16 cellular contexts compared by ENCODE assay signal in genomic region chr4:153413827-153414226, GRCh38.
"Had no signal": no experiment of that assay in that cellular context is flagged by ENCODE, and none has a peak within 500 bp of the region (broad histone marks: within the 10 kb centered on the region; RNA-seq: fewer than 3 reads in every experiment).

No MANE protein-coding gene starts in this region.

- H3K27ac ChIP-seq: breast epithelium, gastrocnemius medialis, lower lobe of right lung, suprapubic skin, upper lobe of right lung had no signal

- H3K9me3 ChIP-seq: breast epithelium, gastrocnemius medialis, lower lobe of right lung, suprapubic skin, upper lobe of right lung had no signal

- H3K4me3 ChIP-seq: breast epithelium, gastrocnemius medialis, lower lobe of right lung, suprapubic skin, upper lobe of right lung had no signal

- FAIRE-seq: islet of Langerhans had no signal

- H3K36me3 ChIP-seq: breast epithelium, gastrocnemius medialis, lower lobe of right lung, suprapubic skin, upper lobe of right lung had no signal

- H3K27me3 Mint-ChIP-seq: dendritic cell treated with granulocyte-macrophage colony-stimulating factor and Interleukin-4, amounts not matched to agents 40 ng/mL and 50 ng/mL, for 4 days; effector memory CD8-positive, alpha-beta T cell; stimulated activated naive CD8-positive, alpha-beta T cell treated with anti-CD3 and anti-CD28 coated beads, Interleukin-15, Interleukin-2, amounts not matched to agents 100 ng/mL and 50 ng/mL, for 24 hours had no signal

- ATAC-seq: effector memory CD8-positive, alpha-beta T cell; gastrocnemius medialis; left colon; lower lobe of right lung; upper lobe of right lung had no signal

- DNase-seq: activated CD4-positive, alpha-beta T cell treated with anti-CD3 and anti-CD28 coated beads, Interleukin-2, amount 50 U/mL, for 1 hour; activated CD8-positive, alpha-beta memory T cell treated with anti-CD3 and anti-CD28 coated beads for 24 hours; activated naive CD4-positive, alpha-beta T cell treated with Interleukin-2 at 50 U/mL for 16 hours; anterior cingulate cortex; cerebellar nuclear complex; effector memory CD8-positive, alpha-beta T cell; gastrocnemius medialis; left colon; lower lobe of right lung; upper lobe of right lung had no signal

- H3K4me1 ChIP-seq: breast epithelium, lower lobe of right lung, suprapubic skin, upper lobe of right lung had no signal

- H3K9me3 Mint-ChIP-seq: dendritic cell treated with granulocyte-macrophage colony-stimulating factor and Interleukin-4, amounts not matched to agents 40 ng/mL and 50 ng/mL, for 4 days; effector memory CD8-positive, alpha-beta T cell; stimulated activated naive CD8-positive, alpha-beta T cell treated with anti-CD3 and anti-CD28 coated beads, Interleukin-15, Interleukin-2, amounts not matched to agents 100 ng/mL and 50 ng/mL, for 24 hours; T-helper 2 cell treated with Interferon-gamma antibody and Interleukin-4, amounts not matched to agents 5 μg/mL and 100 μg/mL, for 36 hours had no signal

- H3K27me3 ChIP-seq: breast epithelium, gastrocnemius medialis, suprapubic skin, upper lobe of right lung had no signal

- H3K27ac Mint-ChIP-seq: dendritic cell treated with granulocyte-macrophage colony-stimulating factor and Interleukin-4, amounts not matched to agents 40 ng/mL and 50 ng/mL, for 4 days; stimulated activated naive CD8-positive, alpha-beta T cell treated with anti-CD3 and anti-CD28 coated beads, Interleukin-15, Interleukin-2, amounts not matched to agents 100 ng/mL and 50 ng/mL, for 24 hours; T-helper 2 cell treated with Interferon-gamma antibody and Interleukin-4, amounts not matched to agents 5 μg/mL and 100 μg/mL, for 36 hours had no signal

- H3K4me3 Mint-ChIP-seq: dendritic cell treated with granulocyte-macrophage colony-stimulating factor and Interleukin-4, amounts not matched to agents 40 ng/mL and 50 ng/mL, for 4 days; effector memory CD8-positive, alpha-beta T cell; stimulated activated naive CD8-positive, alpha-beta T cell treated with anti-CD3 and anti-CD28 coated beads, Interleukin-15, Interleukin-2, amounts not matched to agents 100 ng/mL and 50 ng/mL, for 24 hours; T-helper 2 cell treated with Interferon-gamma antibody and Interleukin-4, amounts not matched to agents 5 μg/mL and 100 μg/mL, for 36 hours had no signal
